Comparison of ENCODE assay signal across 8 cellular contexts in the genomic region with DNA sequence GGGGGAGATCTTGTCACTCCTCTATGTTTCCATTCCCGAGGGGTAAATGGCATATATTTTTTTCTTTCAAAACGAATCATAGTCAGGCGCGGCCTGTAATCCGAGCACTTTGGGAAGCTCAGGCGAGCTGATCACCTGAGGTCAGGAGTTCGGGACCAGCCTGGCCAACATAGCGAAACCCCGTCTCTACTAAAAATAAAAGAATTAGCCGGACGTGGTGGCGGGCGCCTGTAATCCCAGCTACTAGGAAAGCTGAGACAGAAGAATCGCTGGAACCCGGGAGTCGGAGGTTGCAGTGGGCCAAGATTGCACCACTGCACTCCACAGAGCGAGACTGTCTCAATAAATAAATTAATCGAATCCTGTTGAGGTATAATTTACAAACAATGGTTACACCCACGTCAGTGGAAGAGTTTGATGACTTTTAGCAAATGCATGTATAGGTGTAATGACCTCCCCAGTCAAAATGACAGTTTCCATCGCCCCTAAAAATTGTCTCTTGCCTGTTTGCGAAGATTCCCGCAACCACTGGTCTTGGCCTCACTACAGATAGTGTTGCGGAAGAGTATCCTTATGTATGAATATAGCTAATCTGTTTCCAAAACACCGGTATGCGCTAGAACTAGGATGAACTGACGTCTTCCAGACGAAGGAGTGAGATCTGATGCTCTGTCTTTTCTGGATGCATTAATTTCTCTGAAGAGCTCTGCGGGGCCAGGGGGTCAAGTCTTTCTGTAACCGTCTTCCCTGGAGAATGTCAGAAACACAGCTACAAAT. TPM values are rescaled to one million over a fixed set of nuclear protein-coding genes. Genes with fewer than 3 reads are reported as not detected.
DNase-seq lines count a peak whose midpoint lies in the region; ATAC-seq and TF ChIP-seq lines count a peak whose summit lies in the region.

No MANE protein-coding gene starts in this region.

- peak overlapping the region; percentile 96 for H3K4me2 ChIP-seq in Loucy (ENCODE audit: low read depth, low read length, poor library complexity, severe bottlenecking)

- H3K27ac Mint-ChIP-seq in natural killer cell, result peak overlapping the region; percentile 67 to 81

- H3K9ac ChIP-seq in Loucy (ENCODE audit: low read depth, low read length, poor library complexity, severe bottlenecking) (peak overlapping the region; percentile 79), colonic mucosa (ENCODE audit: low read depth in 2 of 2, low read length in 2 of 2) (peak overlapping the region in 1 of 2 donors; percentile 81)

- POLR2A ChIA-PET in BJ (lab: Charles Lee), result no interaction called here

- H3K9me3 Mint-ChIP-seq in natural killer cell, result no peaks in the 10 kb centered on the region

- peaks cover 39% of the 10 kb centered on the region for H3K79me2 ChIP-seq in Loucy (ENCODE audit: insufficient read depth, low read length)

- ATAC-seq in natural killer cell, result no peak
- no peak for ATAC-seq in HG03442 (IDR thresholded peaks at IDR 0.05; ENCODE audit: unreplicated experiment)
- no peak for ATAC-seq in GM18867 (IDR thresholded peaks at IDR 0.05; ENCODE audit: unreplicated experiment)
- ATAC-seq in HG03520 (IDR thresholded peaks at IDR 0.05; ENCODE audit: unreplicated experiment), result no peak

- H3F3A ChIP-seq in Loucy (ENCODE audit: low read depth), result no peaks in the 10 kb centered on the region

- H3K27me3 Mint-ChIP-seq in natural killer cell (ENCODE audit: low read depth in 2 of 2), result peaks cover 8 to 17% of the 10 kb centered on the region in 2 donors

- TF ChIP-seq CTCF in BJ (IDR thresholded peaks at IDR 0.05; ENCODE audit: insufficient read depth, low read depth, low read length) (no peak), Loucy (conservative IDR thresholded peaks at IDR 0.05; ENCODE audit: low read length) (no peak), colonic mucosa (IDR thresholded peaks at IDR 0.05) (no peak), natural killer cell (IDR thresholded peaks at IDR 0.05) (no peak)

- H3K36me3 ChIP-seq in BJ (ENCODE audit: control insufficient read depth, insufficient read depth, low read length) (peaks cover 2% of the 10 kb centered on the region; the same call in 1 of the 2 replicates), Loucy (ENCODE audit: insufficient read depth, low read length) (no peaks in the 10 kb centered on the region), colonic mucosa (no peaks in the 10 kb centered on the region)

- H3K27me3 ChIP-seq in BJ (ENCODE audit: control insufficient read depth, insufficient read depth, low read length) (no peaks in the 10 kb centered on the region), Loucy (ENCODE audit: insufficient read depth, low read length, poor library complexity, severe bottlenecking) (no peaks in the 10 kb centered on the region), colonic mucosa (no peaks in the 10 kb centered on the region)

- peak overlapping the region; percentile 94 for H3K4me3 Mint-ChIP-seq in natural killer cell

- peak overlapping the region; percentile 99 for H2AFZ ChIP-seq in Loucy (ENCODE audit: low read length)

- H3K27ac ChIP-seq in colonic mucosa, result no peak overlapping the region

- H4K20me1 ChIP-seq in Loucy (ENCODE audit: insufficient read depth, low read length, poor library complexity, severe bottlenecking), result peaks cover 9% of the 10 kb centered on the region

- DNase-seq in BJ (ENCODE audit: low read depth), result no peak
- DNase-seq in colonic mucosa, result no peak
- no peak for DNase-seq in natural killer cell
- no peak for DNase-seq in ureter (ENCODE audit: low spot score)

- no peaks in the 10 kb centered on the region for H3K36me3 Mint-ChIP-seq in natural killer cell

- CTCF ChIA-PET in BJ (lab: Yijun Ruan, JAX), result interaction anchor here (0.6 to 2.3 kb wide), 6 partner anchors 14 to 957 kb away, joined by 3 to 7 read pairs (median 4); no protein-coding TSS in a partner anchor

- peaks cover 11% of the 10 kb centered on the region for H3K4me1 ChIP-seq in Loucy (ENCODE audit: insufficient read depth, low read length, poor library complexity, severe bottlenecking)
- H3K4me1 ChIP-seq in colonic mucosa, result peaks cover 5% of the 10 kb centered on the region

- H3K4me3 ChIP-seq in BJ (ENCODE audit: low read depth, low read length) (peak overlapping the region; percentile 68), Loucy (ENCODE audit: low read length, poor library complexity, severe bottlenecking) (peak overlapping the region; percentile 97), colonic mucosa (peak overlapping the region; percentile 71)

- H3K9me2 ChIP-seq in Loucy (replicated peaks; ENCODE audit: low read depth, low read length), result no peaks in the 10 kb centered on the region

- H3K9me3 ChIP-seq in Loucy (ENCODE audit: insufficient read depth, low read depth, low read length), result no peaks in the 10 kb centered on the region
- H3K9me3 ChIP-seq in colonic mucosa, result no peaks in the 10 kb centered on the region

- intact Hi-C loops in colonic mucosa (cut with DNase I) (loop anchor here (5.0 to 10.0 kb wide), 2 partner anchors 160 to 957 kb away; no protein-coding TSS in a partner anchor), natural killer cell (cut with micrococcal nuclease) (no loop called here)

- H3K4me1 Mint-ChIP-seq in natural killer cell, result peaks cover 9 to 18% of the 10 kb centered on the region in 2 donors

RNA-seq across cellular contexts. Expression of a gene that starts 0.9 kb away (rescaled TPM):
- polyA plus RNA-seq in BJ (2011; rRNA removed), result 11.4 and 19.7 TPM in 2 replicates
- 23.7 and 24.9 TPM in 2 replicates for polyA minus RNA-seq in BJ (2011; rRNA and poly(A)+ RNA removed)
- total RNA-seq in colonic mucosa (10 to 100 TPM; 15.3 to 26.6 TPM), natural killer cell (10 to 100 TPM; 29.0 to 43.0 (median 35.3) TPM), ureter (56.3 TPM)
